12 cellular contexts compared by ENCODE assay signal in the genomic region with DNA sequence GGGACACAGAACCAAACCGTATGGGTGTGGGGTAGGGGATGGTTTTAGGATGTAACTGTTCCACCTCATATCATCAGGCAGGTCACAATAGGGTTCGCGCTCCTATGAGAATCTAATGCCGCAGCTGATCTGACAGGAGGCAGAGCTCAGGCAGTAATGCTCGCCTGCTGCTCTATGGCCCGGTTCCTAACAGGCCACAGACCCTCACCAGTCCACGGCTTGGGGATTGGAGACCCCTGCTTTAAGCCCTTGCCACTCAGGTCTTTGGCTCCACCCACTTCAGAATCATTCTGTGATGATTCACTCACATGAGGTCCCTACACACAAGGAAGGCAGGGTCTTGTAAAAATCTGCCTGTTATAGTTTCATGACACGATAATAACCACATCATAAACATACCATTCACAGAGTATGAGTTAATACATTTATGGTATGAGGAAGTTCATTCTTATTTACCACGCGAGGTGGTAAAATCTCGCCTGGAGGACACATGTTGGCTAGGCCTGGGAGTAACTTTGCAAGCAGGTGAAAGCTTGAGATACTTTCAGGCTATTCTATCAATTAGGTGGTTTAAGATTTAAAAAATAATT. TPM values are rescaled to one million over a fixed set of nuclear protein-coding genes. Genes with fewer than 3 reads are reported as not detected.
A peak's percentile ranks its signal among the peaks of the same experiment; 100 is the strongest.
DNase-seq lines count a peak whose midpoint lies in the region; ATAC-seq and TF ChIP-seq lines count a peak whose summit lies in the region.
"Had no signal": no experiment of that assay in that cellular context is flagged by ENCODE, and none has a peak within 500 bp of the region (broad histone marks: within the 10 kb centered on the region; RNA-seq: fewer than 3 reads in every experiment).

No MANE protein-coding gene starts in this region.

- H2AK5ac ChIP-seq in mesenchymal stem cell (ENCODE audit: low read length, severe bottlenecking) = no peak overlapping the region

- H3F3A ChIP-seq in SK-N-SH (replicated peaks; ENCODE audit: insufficient read depth) = no peaks in the 10 kb centered on the region

- no peak for TF ChIP-seq EP300 in SK-N-SH (IDR thresholded peaks at IDR 0.05; ENCODE audit: borderline replicate concordance in 1 of 2, low read depth in 1 of 2, low read length in 1 of 2)

- no peaks in the 10 kb centered on the region for H4K20me1 ChIP-seq in SK-N-SH (ENCODE audit: insufficient read depth)

- H2BK12ac ChIP-seq in mesenchymal stem cell (ENCODE audit: low read length in 2 of 2) = no peak overlapping the region

- no peak overlapping the region for H2BK120ac ChIP-seq in mesenchymal stem cell (ENCODE audit: low read depth, low read length)

- H3K14ac ChIP-seq in mesenchymal stem cell (ENCODE audit: low read length in 2 of 2) = no peak overlapping the region

- no peak overlapping the region for H4K91ac ChIP-seq in mesenchymal stem cell (ENCODE audit: low read length)

- H3K79me1 ChIP-seq in mesenchymal stem cell (replicated peaks; ENCODE audit: low read length, poor library complexity, severe bottlenecking) = no peaks in the 10 kb centered on the region

- H3K4me1 ChIP-seq in mesenchymal stem cell (ENCODE audit: control insufficient read depth, insufficient read depth, low read depth, low read length) (peaks cover 8% of the 10 kb centered on the region), SK-N-SH (ENCODE audit: control insufficient read depth in 1 of 2, insufficient read depth in 2 of 2, low read depth in 1 of 2, low read length in 1 of 2) (no peaks in the 10 kb centered on the region)

- H3K4me3 ChIP-seq in mesenchymal stem cell (ENCODE audit: insufficient read depth in 1 of 2, low read depth in 1 of 2, low read length in 2 of 2) = no peak overlapping the region
- no peak overlapping the region for H3K4me3 ChIP-seq in SK-N-SH (ENCODE audit: low read depth in 2 of 2, low read length in 1 of 2)
- H3K4me3 ChIP-seq: heart left ventricle had no signal

- H4K8ac ChIP-seq in mesenchymal stem cell (ENCODE audit: low read length) = no peak overlapping the region

- no peaks in the 10 kb centered on the region for H3K79me2 ChIP-seq in SK-N-SH (ENCODE audit: insufficient read depth)

- no peak overlapping the region for H2BK5ac ChIP-seq in mesenchymal stem cell (ENCODE audit: low read depth, low read length, poor library complexity, severe bottlenecking)

- 89% methylated on average over 10 of the region's 11 CpGs for WGBS in mesenchymal stem cell
- 73% methylated on average over 11 of the region's 11 CpGs for WGBS in SK-N-SH (ENCODE audit: low lambda C conversion rate)

- H2BK15ac ChIP-seq in mesenchymal stem cell (ENCODE audit: low read depth, poor library complexity, severe bottlenecking) = no peak overlapping the region

- no peaks in the 10 kb centered on the region for H3K9me3 ChIP-seq in mesenchymal stem cell (ENCODE audit: control insufficient read depth, low read length)
- H3K9me3 ChIP-seq in SK-N-SH = no peaks in the 10 kb centered on the region
- H3K9me3 ChIP-seq: heart left ventricle had no signal

- H3K18ac ChIP-seq in mesenchymal stem cell (ENCODE audit: low read depth in 1 of 2, low read length in 2 of 2) = no peak overlapping the region

- no peak for TF ChIP-seq RAD21 in SK-N-SH (IDR thresholded peaks at IDR 0.05; ENCODE audit: low read length)

- POLR2A ChIA-PET in SK-N-SH (lab: Yijun Ruan, JAX) = no interaction called here

- H3K27ac ChIP-seq in mesenchymal stem cell (ENCODE audit: low read length, poor library complexity, severe bottlenecking) = peak overlapping the region; percentile 30
- no peak overlapping the region for H3K27ac ChIP-seq in SK-N-SH (ENCODE audit: low read depth in 2 of 2, low read length in 1 of 2)
- H3K27ac ChIP-seq: heart left ventricle had no signal

- H3K27me3 ChIP-seq in mesenchymal stem cell (ENCODE audit: control insufficient read depth in 1 of 2, insufficient read depth in 1 of 2, low read length in 2 of 2) (no peaks in the 10 kb centered on the region), SK-N-SH (ENCODE audit: insufficient read depth) (no peaks in the 10 kb centered on the region)
- H3K27me3 ChIP-seq: heart left ventricle had no signal

- CTCF ChIA-PET in SK-N-SH (lab: Yijun Ruan, JAX) = interaction anchor here (1.0 kb wide), 1 partner anchor 17 kb away, joined by 3 read pairs; no protein-coding TSS in a partner anchor

- no peak overlapping the region for H3K4me2 ChIP-seq in mesenchymal stem cell (ENCODE audit: low read length, poor library complexity, severe bottlenecking)
- H3K4me2 ChIP-seq in SK-N-SH = no peak overlapping the region

- H3K9ac ChIP-seq in mesenchymal stem cell (ENCODE audit: low read length) (no peak overlapping the region), SK-N-SH (no peak overlapping the region)

- H3K9me2 ChIP-seq in SK-N-SH = no peaks in the 10 kb centered on the region

- peak; percentile 55 for DNase-seq in COLO829 (ENCODE audit: low spot score)
- peak; percentile 73 for DNase-seq in HT-29 (ENCODE audit: low spot score)
- peak; percentile 20 for DNase-seq in astrocyte of the hippocampus (ENCODE audit: low read depth, low spot score)
- DNase-seq in mesenchymal stem cell = peak; percentile 38
- DNase-seq in SHP77 (lab: John Stamatoyannopoulos, UW) = no peak
- DNase-seq in DMS114 treated with DMSO at 0.1 percent for 48 hours (lab: John Stamatoyannopoulos, UW; ENCODE audit: unreplicated experiment) = no peak
- DNase-seq in SK-N-SH = no peak
- DNase-seq: heart left ventricle, mesendoderm, NCI-H2081, retina had no signal

- no peak for TF ChIP-seq CTCF in SK-N-SH (IDR thresholded peaks at IDR 0.05)

- H3K36me3 ChIP-seq in mesenchymal stem cell (ENCODE audit: control insufficient read depth in 1 of 2, insufficient read depth in 2 of 2, low read depth in 1 of 2, low read length in 2 of 2) (no peaks in the 10 kb centered on the region), SK-N-SH (replicated peaks in 1 of 2; ENCODE audit: control insufficient read depth in 1 of 2, insufficient read depth in 2 of 2, low read length in 1 of 2) (no peaks in the 10 kb centered on the region)
- H3K36me3 ChIP-seq: heart left ventricle had no signal

- ATAC-seq in GM18868 (IDR thresholded peaks at IDR 0.05; ENCODE audit: unreplicated experiment) = no peak
- ATAC-seq: heart left ventricle had no signal

- H2AFZ ChIP-seq in mesenchymal stem cell (ENCODE audit: low read depth, low read length) (no peak overlapping the region), SK-N-SH (ENCODE audit: low read depth) (no peak overlapping the region)

- no peak overlapping the region for H3K4ac ChIP-seq in mesenchymal stem cell (ENCODE audit: low read depth in 1 of 2, low read length in 2 of 2)

- no peak overlapping the region for H3K23ac ChIP-seq in mesenchymal stem cell (ENCODE audit: low read length in 2 of 2)

TF ChIP-seq in SK-N-SH, 30 proteins besides CTCF, POLR2A, EP300 and RAD21:
- no peak for TF ChIP-seq TCF12 (IDR thresholded peaks at IDR 0.05)
- no peak for TF ChIP-seq MXI1 (IDR thresholded peaks at IDR 0.05; ENCODE audit: low read depth, low read length)
- TF ChIP-seq RCOR1 (IDR thresholded peaks at IDR 0.05; ENCODE audit: low read length) = no peak
- no peak for TF ChIP-seq FOXJ3 (CRISPR knock-in tag; IDR thresholded peaks at IDR 0.05)
- no peak for TF ChIP-seq PBX3 (IDR thresholded peaks at IDR 0.05)
- no peak for TF ChIP-seq ELF1 (IDR thresholded peaks at IDR 0.05)
- TF ChIP-seq RFX5 (IDR thresholded peaks at IDR 0.05; ENCODE audit: low read length) = no peak
- no peak for TF ChIP-seq GABPA (IDR thresholded peaks at IDR 0.05; ENCODE audit: low read depth)
- TF ChIP-seq CHD2 (IDR thresholded peaks at IDR 0.05; ENCODE audit: low read length, partially characterized antibody) = no peak
- TF ChIP-seq JUND (IDR thresholded peaks at IDR 0.05) = no peak
- no peak for TF ChIP-seq TEAD4 (IDR thresholded peaks at IDR 0.05; ENCODE audit: borderline replicate concordance, insufficient read depth)
- no peak for TF ChIP-seq RXRA (IDR thresholded peaks at IDR 0.05; ENCODE audit: borderline replicate concordance, low read depth)

RNA-seq across cellular contexts. Expression of gene MAX, which starts 29.0 kb away (rescaled TPM):
- 31.2 and 32.7 TPM in 2 replicates for total RNA-seq in HT-29 (2014; rRNA removed; shearing (Covaris generic))
- 85.2 TPM for polyA plus RNA-seq in mesenchymal stem cell (2013, experiment 1 of 2)
- 85.6 TPM for polyA plus RNA-seq in mesenchymal stem cell (2013, experiment 2 of 2)
- 96.2 and 103 TPM in 2 replicates for polyA plus RNA-seq in SK-N-SH (2012; rRNA removed)
- polyA plus RNA-seq in SK-N-SH (2012; cell fraction: cytosol; rRNA removed) = 80.6 and 81.0 TPM in 2 replicates
- polyA plus RNA-seq in SK-N-SH (2012; cell fraction: nucleus; rRNA removed) = 54.8 and 68.4 TPM in 2 replicates

Comparison
In these comparisons a context has a peak if more than half of its experiments do, and no peak if none do; other contexts are left out.
1. DNase-seq: peak in COLO829 (single experiment), HT-29 (single experiment), astrocyte of the hippocampus (single experiment) and mesenchymal stem cell (single experiment); none in SHP77 (0 of 2), DMS114 treated with DMSO at 0.1 percent for 48 hours (single experiment) and SK-N-SH (single experiment).